24 cellular contexts compared by ENCODE assay signal in genomic region chr3:177347611-177348010, GRCh38.
"Had no signal": no experiment of that assay in that cellular context is flagged by ENCODE, and none has a peak within 500 bp of the region (broad histone marks: within the 10 kb centered on the region; RNA-seq: fewer than 3 reads in every experiment).

No MANE protein-coding gene starts in this region.

- ATAC-seq: gastrocnemius medialis, left ventricle myocardium superior, WTC11 had no signal

- H3K4me3 ChIP-seq: colonic mucosa, esophagus squamous epithelium, gastrocnemius medialis, sigmoid colon, smooth muscle cell, uterus had no signal

- H3K27ac ChIP-seq: colonic mucosa, gastrocnemius medialis, uterus had no signal

- H3K9me3 ChIP-seq: colonic mucosa, esophagus squamous epithelium, gastrocnemius medialis, sigmoid colon, uterus had no signal

- H3K4me2 ChIP-seq: smooth muscle cell had no signal

- H3K4me3 Mint-ChIP-seq: activated CD4-positive, alpha-beta memory T cell treated with anti-CD3 and anti-CD28 coated beads, Interleukin-2, amount 10 ng/mL, durations not matched to agents 7 days and 5 days; activated naive CD8-positive, alpha-beta T cell; T-helper 1 cell treated with Interleukin-12 subunit alpha and Interleukin-12 subunit beta and Interleukin-4 antibody, amounts not matched to agents 30 μg/mL and 1 μg/mL, for 36 hours; WTC11 had no signal

- H3K36me3 ChIP-seq: colonic mucosa, esophagus squamous epithelium, gastrocnemius medialis, sigmoid colon, uterus had no signal

- DNase-seq: activated CD4-positive, alpha-beta memory T cell treated with anti-CD3 and anti-CD28 coated beads, Interleukin-2, amount 10 ng/mL, durations not matched to agents 7 days and 5 days; activated CD4-positive, alpha-beta T cell treated with anti-CD3 and anti-CD28 coated beads for 4 hours; activated T-cell treated with anti-CD3 and anti-CD28 coated beads, Interleukin-2, amount 50 U/mL, for 1 hour; colonic mucosa; esophagus squamous epithelium; gastrocnemius medialis; head of caudate nucleus; hypothalamus; left ventricle myocardium superior; retina; sigmoid colon; stimulated activated CD4-positive, alpha-beta T cell treated with anti-CD3 and anti-CD28 coated beads, Interleukin-15, amount 100 ng/mL, for 24 hours; stimulated activated CD4-positive, alpha-beta T cell treated with anti-CD3 and anti-CD28 coated beads, Interleukin-2, amount 100 ng/mL, for 48 hours; stimulated activated CD8-positive, alpha-beta memory T cell treated with anti-CD3 and anti-CD28 coated beads, Interleukin-4, amount 100 ng/mL, for 48 hours; stimulated activated naive CD4-positive, alpha-beta T cell treated with Interleukin-2 at 50 U/mL for 16 hours; T1000; uterus had no signal

- FAIRE-seq: bronchial epithelial cell, islet of Langerhans had no signal

- H3K9me3 Mint-ChIP-seq: activated CD4-positive, alpha-beta memory T cell treated with anti-CD3 and anti-CD28 coated beads, Interleukin-2, amount 10 ng/mL, durations not matched to agents 7 days and 5 days; T-helper 1 cell treated with Interleukin-12 subunit alpha and Interleukin-12 subunit beta and Interleukin-4 antibody, amounts not matched to agents 30 μg/mL and 1 μg/mL, for 36 hours; WTC11 had no signal

- H3K36me3 Mint-ChIP-seq: activated naive CD8-positive, alpha-beta T cell; WTC11 had no signal

- H3K4me1 ChIP-seq: uterus had no signal

- H3K27ac Mint-ChIP-seq: activated CD4-positive, alpha-beta memory T cell treated with anti-CD3 and anti-CD28 coated beads, Interleukin-2, amount 10 ng/mL, durations not matched to agents 7 days and 5 days; progenitor cell of endocrine pancreas; T-helper 1 cell treated with Interleukin-12 subunit alpha and Interleukin-12 subunit beta and Interleukin-4 antibody, amounts not matched to agents 30 μg/mL and 1 μg/mL, for 36 hours; WTC11 had no signal

- H3K27me3 ChIP-seq: colonic mucosa, esophagus squamous epithelium, gastrocnemius medialis, sigmoid colon, uterus had no signal

- H3K27me3 Mint-ChIP-seq: activated naive CD8-positive, alpha-beta T cell; progenitor cell of endocrine pancreas had no signal
